22 cellular contexts compared by ENCODE assay signal in genomic region chr9:135636930-135637490, GRCh38. TPM values are rescaled to one million over a fixed set of nuclear protein-coding genes. Genes with fewer than 3 reads are reported as not detected.
"Had no signal": no experiment of that assay in that cellular context is flagged by ENCODE, and none has a peak within 500 bp of the region (broad histone marks: within the 10 kb centered on the region; RNA-seq: fewer than 3 reads in every experiment).

No MANE protein-coding gene starts in this region.

RNA-seq across cellular contexts. Expression of gene GLT6D1, which starts 2.3 kb away (rescaled TPM):
- total RNA-seq: activated CD4-positive, alpha-beta memory T cell treated with anti-CD3 and anti-CD28 coated beads for 36 hours; activated CD4-positive, alpha-beta T cell treated with anti-CD3 and anti-CD28 coated beads for 36 hours; activated CD4-positive, alpha-beta T cell treated with anti-CD3 and anti-CD28 coated beads, Interleukin-2, amount 10 ng/mL, durations not matched to agents 24 days and 14 days; activated CD8-positive, alpha-beta memory T cell treated with anti-CD3 and anti-CD28 coated beads for 36 hours; activated CD8-positive, alpha-beta memory T cell treated with anti-CD3 and anti-CD28 coated beads, Interleukin-2, amount 10 ng/mL, durations not matched to agents 7 days and 5 days; activated CD8-positive, alpha-beta T cell treated with anti-CD3 and anti-CD28 coated beads, Interleukin-2, amount 10 ng/mL, durations not matched to agents 7 days and 5 days; activated naive CD4-positive, alpha-beta T cell treated with anti-CD3 and anti-CD28 coated beads for 36 hours; activated naive CD8-positive, alpha-beta T cell treated with anti-CD3 and anti-CD28 coated beads for 36 hours; activated T-helper 1 cell treated with anti-CD3 and anti-CD28 coated beads, Interleukin-12 subunit alpha, Interleukin-12 subunit beta, Interleukin-2, Interleukin-4 antibody, amounts not matched to agents 30 ng/mL and 10 ng/mL and 1 ng/mL, durations not matched to agents 14 hours and 24 hours and 36 hours; activated T-helper 2 cell treated with anti-CD3 and anti-CD28 coated beads, Interferon-gamma antibody, Interleukin-2, Interleukin-4, amounts not matched to agents 10 μg/mL and 5 μg/mL and 100 μg/mL, durations not matched to agents 14 hours and 24 hours and 36 hours; adrenal gland; aorta; body of pancreas; chondrocyte; dermis blood vessel endothelial cell; esophagus squamous epithelium; fibroblast of lung; fibroblast of villous mesenchyme; gastroesophageal sphincter; glomerular endothelial cell; heart right ventricle; T-helper 17 cell had no signal
- polyA plus RNA-seq: adrenal gland, aorta, fibroblast of lung, heart right ventricle had no signal

RNA-seq across cellular contexts. Expression of gene LCN9, which starts 26.1 kb away (rescaled TPM):
- total RNA-seq: activated CD4-positive, alpha-beta memory T cell treated with anti-CD3 and anti-CD28 coated beads for 36 hours; activated CD4-positive, alpha-beta T cell treated with anti-CD3 and anti-CD28 coated beads for 36 hours; activated CD4-positive, alpha-beta T cell treated with anti-CD3 and anti-CD28 coated beads, Interleukin-2, amount 10 ng/mL, durations not matched to agents 24 days and 14 days; activated CD8-positive, alpha-beta memory T cell treated with anti-CD3 and anti-CD28 coated beads for 36 hours; activated CD8-positive, alpha-beta memory T cell treated with anti-CD3 and anti-CD28 coated beads, Interleukin-2, amount 10 ng/mL, durations not matched to agents 7 days and 5 days; activated CD8-positive, alpha-beta T cell treated with anti-CD3 and anti-CD28 coated beads, Interleukin-2, amount 10 ng/mL, durations not matched to agents 7 days and 5 days; activated naive CD4-positive, alpha-beta T cell treated with anti-CD3 and anti-CD28 coated beads for 36 hours; activated naive CD8-positive, alpha-beta T cell treated with anti-CD3 and anti-CD28 coated beads for 36 hours; activated T-helper 1 cell treated with anti-CD3 and anti-CD28 coated beads, Interleukin-12 subunit alpha, Interleukin-12 subunit beta, Interleukin-2, Interleukin-4 antibody, amounts not matched to agents 30 ng/mL and 10 ng/mL and 1 ng/mL, durations not matched to agents 14 hours and 24 hours and 36 hours; activated T-helper 2 cell treated with anti-CD3 and anti-CD28 coated beads, Interferon-gamma antibody, Interleukin-2, Interleukin-4, amounts not matched to agents 10 μg/mL and 5 μg/mL and 100 μg/mL, durations not matched to agents 14 hours and 24 hours and 36 hours; adrenal gland; aorta; body of pancreas; dermis blood vessel endothelial cell; esophagus squamous epithelium; fibroblast of lung; fibroblast of villous mesenchyme; gastroesophageal sphincter; glomerular endothelial cell; heart right ventricle; T-helper 17 cell had no signal
- polyA plus RNA-seq: adrenal gland, aorta, fibroblast of lung, heart right ventricle had no signal
